1 cellular context compared by ENCODE assay signal in the genomic region with DNA sequence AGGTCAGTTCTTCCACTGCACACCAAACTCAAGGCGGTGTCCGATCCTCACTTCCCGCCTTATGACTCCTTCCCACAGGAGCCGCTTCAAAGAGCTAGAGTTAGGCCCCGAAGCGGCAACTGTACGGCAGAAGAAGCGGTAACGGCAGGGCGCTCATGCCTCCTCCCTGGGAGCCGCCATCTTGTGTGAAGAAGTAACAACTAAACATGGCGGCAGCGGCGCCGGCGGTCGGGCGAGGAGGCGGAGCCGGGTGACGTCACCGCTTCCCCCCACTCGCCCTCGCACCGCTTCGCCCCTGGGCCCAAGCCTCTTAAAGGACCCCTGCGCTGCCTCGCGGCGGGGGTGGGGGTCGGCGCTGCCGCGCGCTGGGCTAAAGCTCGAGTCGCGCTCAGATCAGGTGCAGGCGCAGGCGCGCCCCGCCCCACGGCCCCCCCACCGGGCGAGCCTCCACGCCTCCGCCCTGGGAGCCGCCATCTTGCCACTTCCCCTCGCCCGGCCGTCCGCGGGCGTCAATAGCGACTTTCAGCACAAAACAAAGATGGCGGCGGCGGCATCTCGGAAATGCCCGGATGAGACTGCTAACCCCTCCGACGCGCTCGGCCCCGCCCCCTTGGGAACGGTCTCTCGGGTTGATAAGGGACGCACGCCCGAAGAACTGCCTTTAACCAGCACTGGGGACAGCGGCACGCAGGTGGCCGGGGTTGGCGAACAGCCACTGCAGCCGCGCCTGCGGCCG.
TF ChIP-seq lines count a peak whose summit lies in the region.

Gene HCFC1 (minus strand): TSS at position 187 of the 736 bp plus-strand sequence. CDS start 978 bp downstream, outside the sequence.

TF ChIP-seq in HepG2, 621 proteins besides CTCF, POLR2A, EP300 and RAD21 (continued from another document):
- TF ChIP-seq, protein P1, sequence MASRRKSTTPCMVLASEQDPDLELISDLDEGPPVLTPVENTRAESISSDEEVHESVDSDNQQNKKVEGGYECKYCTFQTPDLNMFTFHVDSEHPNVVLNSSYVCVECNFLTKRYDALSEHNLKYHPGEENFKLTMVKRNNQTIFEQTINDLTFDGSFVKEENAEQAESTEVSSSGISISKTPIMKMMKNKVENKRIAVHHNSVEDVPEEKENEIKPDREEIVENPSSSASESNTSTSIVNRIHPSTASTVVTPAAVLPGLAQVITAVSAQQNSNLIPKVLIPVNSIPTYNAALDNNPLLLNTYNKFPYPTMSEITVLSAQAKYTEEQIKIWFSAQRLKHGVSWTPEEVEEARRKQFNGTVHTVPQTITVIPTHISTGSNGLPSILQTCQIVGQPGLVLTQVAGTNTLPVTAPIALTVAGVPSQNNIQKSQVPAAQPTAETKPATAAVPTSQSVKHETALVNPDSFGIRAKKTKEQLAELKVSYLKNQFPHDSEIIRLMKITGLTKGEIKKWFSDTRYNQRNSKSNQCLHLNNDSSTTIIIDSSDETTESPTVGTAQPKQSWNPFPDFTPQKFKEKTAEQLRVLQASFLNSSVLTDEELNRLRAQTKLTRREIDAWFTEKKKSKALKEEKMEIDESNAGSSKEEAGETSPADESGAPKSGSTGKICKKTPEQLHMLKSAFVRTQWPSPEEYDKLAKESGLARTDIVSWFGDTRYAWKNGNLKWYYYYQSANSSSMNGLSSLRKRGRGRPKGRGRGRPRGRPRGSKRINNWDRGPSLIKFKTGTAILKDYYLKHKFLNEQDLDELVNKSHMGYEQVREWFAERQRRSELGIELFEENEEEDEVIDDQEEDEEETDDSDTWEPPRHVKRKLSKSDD (CRISPR knock-in tag; IDR thresholded peaks at IDR 0.05; ENCODE audit: low read depth), result peak; percentile 95
- TF ChIP-seq ZHX2 (IDR thresholded peaks at IDR 0.05; ENCODE audit: low read depth) (peak; percentile 91), ZHX2 (CRISPR knock-in tag; IDR thresholded peaks at IDR 0.05; ENCODE audit: borderline replicate concordance) (no peak), ZNF883 (CRISPR knock-in tag; IDR thresholded peaks at IDR 0.05; ENCODE audit: not compliant biosample characterization) (no peak), ZMYM3 (CRISPR knock-in tag; IDR thresholded peaks at IDR 0.05) (no peak), ZZZ3 (CRISPR knock-in tag; IDR thresholded peaks at IDR 0.05; ENCODE audit: borderline replicate concordance) (no peak), ZNF619 (CRISPR knock-in tag; IDR thresholded peaks at IDR 0.05) (no peak), FOXM1 (CRISPR knock-in tag; IDR thresholded peaks at IDR 0.05) (no peak), KMT2B (CRISPR knock-in tag; IDR thresholded peaks at IDR 0.05) (no peak), ZNF143 (CRISPR knock-in tag; IDR thresholded peaks at IDR 0.05) (peak; percentile 11; the same call in 1 of the 2 replicates), RBFOX2 (IDR thresholded peaks at IDR 0.05; ENCODE audit: low read depth, low read length) (peak; percentile 89), ZNF775 (CRISPR knock-in tag; IDR thresholded peaks at IDR 0.05; ENCODE audit: borderline replicate concordance) (no peak), ZNF678 (CRISPR knock-in tag; IDR thresholded peaks at IDR 0.05) (no peak), DR1 (CRISPR knock-in tag; IDR thresholded peaks at IDR 0.05) (no peak), REPIN1 (CRISPR knock-in tag; IDR thresholded peaks at IDR 0.05; ENCODE audit: borderline replicate concordance, low read depth) (no peak), ZNF629 (CRISPR knock-in tag; conservative IDR thresholded peaks at IDR 0.05) (no peak), NONO (IDR thresholded peaks at IDR 0.05) (no peak), NONO (CRISPR knock-in tag; conservative IDR thresholded peaks at IDR 0.05) (peak; percentile 20; the same call in 1 of the 2 replicates), KDM4B (CRISPR knock-in tag; IDR thresholded peaks at IDR 0.05) (no peak), FOXP1 (IDR thresholded peaks at IDR 0.05) (no peak), FOXP1 (CRISPR knock-in tag; IDR thresholded peaks at IDR 0.05) (no peak), BRD4 (CRISPR knock-in tag; IDR thresholded peaks at IDR 0.05) (peak; percentile 55; the same call in 1 of the 2 replicates)
- TF ChIP-seq, protein P2, sequence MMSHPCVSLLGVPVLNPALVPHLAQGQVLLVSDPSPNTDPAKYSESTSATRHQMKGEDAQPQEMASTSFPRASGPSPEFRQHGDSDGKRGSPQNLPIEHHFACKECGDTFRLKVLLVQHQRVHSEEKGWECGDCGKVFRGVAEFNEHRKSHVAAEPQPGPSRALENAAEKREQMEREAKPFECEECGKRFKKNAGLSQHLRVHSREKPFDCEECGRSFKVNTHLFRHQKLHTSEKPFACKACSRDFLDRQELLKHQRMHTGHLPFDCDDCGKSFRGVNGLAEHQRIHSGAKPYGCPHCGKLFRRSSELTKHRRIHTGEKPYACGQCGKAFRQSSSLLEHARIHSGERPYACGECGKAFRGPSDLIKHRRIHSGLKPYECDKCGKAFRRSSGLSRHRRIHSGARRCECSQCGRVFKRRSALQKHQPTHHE (CRISPR knock-in tag; IDR thresholded peaks at IDR 0.05; ENCODE audit: borderline replicate concordance), result no peak
- TF ChIP-seq, protein P3, sequence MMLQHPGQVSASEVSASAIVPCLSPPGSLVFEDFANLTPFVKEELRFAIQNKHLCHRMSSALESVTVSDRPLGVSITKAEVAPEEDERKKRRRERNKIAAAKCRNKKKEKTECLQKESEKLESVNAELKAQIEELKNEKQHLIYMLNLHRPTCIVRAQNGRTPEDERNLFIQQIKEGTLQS (CRISPR knock-in tag; IDR thresholded peaks at IDR 0.05), result peak; percentile 75
- TF ChIP-seq, protein P4, sequence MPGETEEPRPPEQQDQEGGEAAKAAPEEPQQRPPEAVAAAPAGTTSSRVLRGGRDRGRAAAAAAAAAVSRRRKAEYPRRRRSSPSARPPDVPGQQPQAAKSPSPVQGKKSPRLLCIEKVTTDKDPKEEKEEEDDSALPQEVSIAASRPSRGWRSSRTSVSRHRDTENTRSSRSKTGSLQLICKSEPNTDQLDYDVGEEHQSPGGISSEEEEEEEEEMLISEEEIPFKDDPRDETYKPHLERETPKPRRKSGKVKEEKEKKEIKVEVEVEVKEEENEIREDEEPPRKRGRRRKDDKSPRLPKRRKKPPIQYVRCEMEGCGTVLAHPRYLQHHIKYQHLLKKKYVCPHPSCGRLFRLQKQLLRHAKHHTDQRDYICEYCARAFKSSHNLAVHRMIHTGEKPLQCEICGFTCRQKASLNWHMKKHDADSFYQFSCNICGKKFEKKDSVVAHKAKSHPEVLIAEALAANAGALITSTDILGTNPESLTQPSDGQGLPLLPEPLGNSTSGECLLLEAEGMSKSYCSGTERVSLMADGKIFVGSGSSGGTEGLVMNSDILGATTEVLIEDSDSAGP (CRISPR knock-in tag; IDR thresholded peaks at IDR 0.05; ENCODE audit: borderline replicate concordance), result peak; percentile 99
- TF ChIP-seq, protein P5, sequence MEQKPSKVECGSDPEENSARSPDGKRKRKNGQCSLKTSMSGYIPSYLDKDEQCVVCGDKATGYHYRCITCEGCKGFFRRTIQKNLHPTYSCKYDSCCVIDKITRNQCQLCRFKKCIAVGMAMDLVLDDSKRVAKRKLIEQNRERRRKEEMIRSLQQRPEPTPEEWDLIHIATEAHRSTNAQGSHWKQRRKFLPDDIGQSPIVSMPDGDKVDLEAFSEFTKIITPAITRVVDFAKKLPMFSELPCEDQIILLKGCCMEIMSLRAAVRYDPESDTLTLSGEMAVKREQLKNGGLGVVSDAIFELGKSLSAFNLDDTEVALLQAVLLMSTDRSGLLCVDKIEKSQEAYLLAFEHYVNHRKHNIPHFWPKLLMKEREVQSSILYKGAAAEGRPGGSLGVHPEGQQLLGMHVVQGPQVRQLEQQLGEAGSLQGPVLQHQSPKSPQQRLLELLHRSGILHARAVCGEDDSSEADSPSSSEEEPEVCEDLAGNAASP (CRISPR knock-in tag; IDR thresholded peaks at IDR 0.05; ENCODE audit: borderline replicate concordance), result no peak
